21 cellular contexts compared by ENCODE assay signal in genomic region chr18:56284319-56284718, GRCh38.
DNase-seq lines count a peak whose midpoint lies in the region; ATAC-seq, FAIRE-seq and TF ChIP-seq lines count a peak whose summit lies in the region.
"Had no signal": no experiment of that assay in that cellular context is flagged by ENCODE, and none has a peak within 500 bp of the region (broad histone marks: within the 10 kb centered on the region; RNA-seq: fewer than 3 reads in every experiment).

No MANE protein-coding gene starts in this region.

- H3K4me1 Mint-ChIP-seq in HFFc6 (ENCODE audit: low read depth) = peaks cover 39% of the 10 kb centered on the region

- H3K36me3 ChIP-seq in bronchial epithelial cell (ENCODE audit: control insufficient read depth, insufficient read depth, low read length) = no peaks in the 10 kb centered on the region

- no peak overlapping the region for H3K4me3 Mint-ChIP-seq in HFFc6

- no peaks in the 10 kb centered on the region; the same call in 1 of the 2 replicates for H3K27me3 Mint-ChIP-seq in HFFc6 (ENCODE audit: insufficient read depth)

- H3K27ac Mint-ChIP-seq in HFFc6 = no peak overlapping the region

- TF ChIP-seq CTCF in AG09309 (IDR thresholded peaks at IDR 0.05; ENCODE audit: control insufficient read depth, insufficient read depth, low read depth, low read length, missing control alignments) (no peak), HFFc6 (IDR thresholded peaks at IDR 0.05) (no peak), bronchial epithelial cell (IDR thresholded peaks at IDR 0.05; ENCODE audit: insufficient read depth, low read length, severe bottlenecking) (no peak)

- no peak overlapping the region for H3K4me3 ChIP-seq in AG09309 (ENCODE audit: control insufficient read depth, low read depth, low read length)
- H3K4me3 ChIP-seq in bronchial epithelial cell (ENCODE audit: low read depth, low read length) = no peak overlapping the region
- H3K4me3 ChIP-seq: K562, PC-9 had no signal

- no peaks in the 10 kb centered on the region for H3K36me3 Mint-ChIP-seq in HFFc6 (ENCODE audit: low read depth)

- no peak for ATAC-seq in GM21515 (IDR thresholded peaks at IDR 0.05; ENCODE audit: unreplicated experiment)
- ATAC-seq: K562, SK-N-SH treated with all-trans-retinoic acid at 6 μM for 48 hours had no signal

- no peaks in the 10 kb centered on the region for H3K9me3 Mint-ChIP-seq in HFFc6

- no peaks in the 10 kb centered on the region for H3K27me3 ChIP-seq in bronchial epithelial cell (ENCODE audit: control insufficient read depth, insufficient read depth, low read length)

- no peak for FAIRE-seq in bronchial epithelial cell (lab: Jason Lieb, UNC)
- FAIRE-seq: A204.1, G401.6, K562 had no signal

- DNase-seq in AG09309 (ENCODE audit: low read depth) (peak; percentile 39), HFFc6 (peak; percentile 29), bronchial epithelial cell (ENCODE audit: low read depth) (peak; percentile 17), fibroblast of peridontal ligament (ENCODE audit: extremely low read depth) (peak; percentile 51), NCI-H1930 (lab: John Stamatoyannopoulos, UW) (no peak), DMS53 treated with DMSO at 0.1 percent for 48 hours (lab: John Stamatoyannopoulos, UW; ENCODE audit: unreplicated experiment) (no peak)
- no peak for DNase-seq in stimulated activated naive CD4-positive, alpha-beta T cell (lab: John Stamatoyannopoulos, UW)
- DNase-seq: AML-193, DMS79, GOT3, MV-4-11, NCI-H1694 treated with DMSO at 0.1 percent for 48 hours, NCI-H2227 treated with DMSO at 0.1 percent for 48 hours, NCI-H524, PC-9, SIG-M5 had no signal

Comparison
In these comparisons a context has a peak if more than half of its experiments do, and no peak if none do; other contexts are left out.
1. DNase-seq: peak in AG09309 (single experiment), HFFc6 (single experiment), bronchial epithelial cell (single experiment) and fibroblast of peridontal ligament (single experiment); none in NCI-H1930 (0 of 2), DMS53 treated with DMSO at 0.1 percent for 48 hours (single experiment) and stimulated activated naive CD4-positive, alpha-beta T cell (0 of 6).